ENCODE assay signal across 8 cellular contexts in the genomic region with DNA sequence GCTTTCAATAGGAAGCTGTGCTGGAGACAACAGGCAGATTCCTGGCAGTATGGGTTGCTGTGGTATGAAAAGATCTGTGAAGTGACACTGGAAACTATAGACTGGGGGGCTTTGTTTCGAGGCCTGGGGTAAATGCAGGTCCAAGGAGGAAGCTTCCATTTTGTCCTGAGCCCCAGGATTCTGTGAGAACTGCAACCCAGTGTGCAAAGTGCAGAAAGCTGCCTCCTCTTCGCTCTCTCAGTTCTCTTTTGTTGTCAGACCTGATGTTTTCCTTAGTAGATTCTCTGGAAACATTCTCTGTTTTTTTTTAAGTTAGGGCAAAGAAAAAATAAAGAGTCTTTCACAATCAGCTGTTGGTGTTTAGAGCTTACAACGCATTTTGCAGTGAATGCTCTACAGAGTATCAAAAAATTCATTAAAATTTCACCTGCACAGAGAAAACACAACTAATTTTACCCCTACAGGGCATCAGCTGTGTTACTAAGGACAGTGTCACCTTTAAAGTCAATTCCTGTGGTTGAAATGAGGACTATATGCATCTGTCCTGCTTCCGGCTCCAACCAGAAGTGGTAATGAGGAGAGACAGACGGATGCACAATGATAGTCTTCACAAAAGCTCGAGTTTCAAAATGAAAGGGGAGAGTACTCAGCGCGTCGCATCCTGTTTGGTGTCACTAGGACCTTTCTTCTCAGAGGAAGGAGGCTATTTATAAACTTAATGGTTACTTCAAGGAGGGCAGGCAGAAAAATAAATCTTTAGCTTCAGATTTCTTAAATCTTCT.
DNase-seq lines count a peak whose midpoint lies in the region; ATAC-seq and TF ChIP-seq lines count a peak whose summit lies in the region.

No MANE protein-coding gene starts in this region.

- H3K4me3 ChIP-seq in GM08714 (ENCODE audit: low read length) (peak overlapping the region; percentile 8; the same call in 1 of the 2 replicates), mononuclear cell (ENCODE audit: low read length) (peak overlapping the region; percentile 9)

- no peaks in the 10 kb centered on the region for H3K27me3 ChIP-seq in mononuclear cell (ENCODE audit: insufficient read depth, low read length)

- DNase-seq in activated T-cell treated with anti-CD3 and anti-CD28 coated beads for 4 hours (peak; percentile 19), progenitor cell of endocrine pancreas (ENCODE audit: low spot score, unreplicated experiment) (no peak), HPDE6-E6E7 (ENCODE audit: extremely low spot score) (no peak), GM03348 (ENCODE audit: low spot score) (no peak)

- H3K4me1 ChIP-seq in mononuclear cell (ENCODE audit: insufficient read depth, low read length), result peaks cover 34% of the 10 kb centered on the region

- H3K27me3 Mint-ChIP-seq in progenitor cell of endocrine pancreas, result no peaks in the 10 kb centered on the region

- no peak for TF ChIP-seq CTCF in progenitor cell of endocrine pancreas (IDR thresholded peaks at IDR 0.05; ENCODE audit: unreplicated experiment)

- no peaks in the 10 kb centered on the region for H3K4me1 Mint-ChIP-seq in progenitor cell of endocrine pancreas (ENCODE audit: low read depth)

- H3K9me3 ChIP-seq in mononuclear cell (ENCODE audit: low read depth, low read length), result no peaks in the 10 kb centered on the region

- peak; percentile 86 for ATAC-seq in GM19468 (IDR thresholded peaks at IDR 0.05; ENCODE audit: extremely low read depth, unreplicated experiment)
- ATAC-seq in HG03558 (IDR thresholded peaks at IDR 0.05; ENCODE audit: extremely low read depth, unreplicated experiment), result peak; percentile 78

- H3K4me3 Mint-ChIP-seq in progenitor cell of endocrine pancreas (ENCODE audit: low read depth), result no peak overlapping the region

- no peaks in the 10 kb centered on the region for H3K36me3 Mint-ChIP-seq in progenitor cell of endocrine pancreas (ENCODE audit: insufficient read depth)

- no peaks in the 10 kb centered on the region for H3K9me3 Mint-ChIP-seq in progenitor cell of endocrine pancreas (ENCODE audit: low read depth)

- no peak overlapping the region for H3K27ac Mint-ChIP-seq in progenitor cell of endocrine pancreas
